In genomic region chr16:53207810-53208752, GRCh38 we compare ENCODE assay signal across 8 cellular contexts.
A peak's percentile ranks its signal among the peaks of the same experiment; 100 is the strongest.
DNase-seq lines count a peak whose midpoint lies in the region; ATAC-seq and TF ChIP-seq lines count a peak whose summit lies in the region.

No MANE protein-coding gene starts in this region.

- H3K9me3 ChIP-seq in BE2C, result no peaks in the 10 kb centered on the region

- H3K36me3 Mint-ChIP-seq in T-helper 1 cell treated with Interleukin-12 subunit alpha and Interleukin-12 subunit beta and Interleukin-4 antibody, amounts not matched to agents 30 μg/mL and 1 μg/mL, for 36 hours (ENCODE audit: low read depth), result peaks cover 2% of the 10 kb centered on the region
- H3K36me3 Mint-ChIP-seq in mesothelial cell of epicardium (peaks cover 11% of the 10 kb centered on the region), type B pancreatic cell (peaks cover 24% of the 10 kb centered on the region)

- H3K27ac ChIP-seq in epithelial cell of prostate, result peak overlapping the region; percentile 70

- peak overlapping the region; percentile 62 for H3K27ac Mint-ChIP-seq in T-helper 1 cell treated with Interleukin-12 subunit alpha and Interleukin-12 subunit beta and Interleukin-4 antibody, amounts not matched to agents 30 μg/mL and 1 μg/mL, for 36 hours
- H3K27ac Mint-ChIP-seq in mesothelial cell of epicardium (peak overlapping the region; percentile 98), type B pancreatic cell (peak overlapping the region; percentile 94)

- H3K36me3 ChIP-seq in BE2C, result peaks cover 12% of the 10 kb centered on the region

- no peaks in the 10 kb centered on the region for H3K27me3 Mint-ChIP-seq in T-helper 1 cell treated with Interleukin-12 subunit alpha and Interleukin-12 subunit beta and Interleukin-4 antibody, amounts not matched to agents 30 μg/mL and 1 μg/mL, for 36 hours (ENCODE audit: low read depth)
- H3K27me3 Mint-ChIP-seq in mesothelial cell of epicardium (ENCODE audit: low read depth) (no peaks in the 10 kb centered on the region), type B pancreatic cell (no peaks in the 10 kb centered on the region)

- H3K4me1 ChIP-seq in BE2C, result peaks cover 7% of the 10 kb centered on the region; the same call in 1 of the 2 replicates

- peak overlapping the region; percentile 92 for H3K4me3 ChIP-seq in BE2C (ENCODE audit: low read depth, low read length)

- H3K4me1 Mint-ChIP-seq in T-helper 1 cell treated with Interleukin-12 subunit alpha and Interleukin-12 subunit beta and Interleukin-4 antibody, amounts not matched to agents 30 μg/mL and 1 μg/mL, for 36 hours (ENCODE audit: low read depth), result peaks cover 11% of the 10 kb centered on the region
- H3K4me1 Mint-ChIP-seq in mesothelial cell of epicardium, result peaks cover 32% of the 10 kb centered on the region
- H3K4me1 Mint-ChIP-seq in type B pancreatic cell (ENCODE audit: unreplicated experiment), result peaks cover 32% of the 10 kb centered on the region

- peak; percentile 71 for TF ChIP-seq CTCF in BE2C (IDR thresholded peaks at IDR 0.05; ENCODE audit: low read depth, low read length)
- no peak for TF ChIP-seq CTCF in mesothelial cell of epicardium (IDR thresholded peaks at IDR 0.05; ENCODE audit: unreplicated experiment)
- TF ChIP-seq CTCF in type B pancreatic cell (conservative IDR thresholded peaks at IDR 0.05), result peak; percentile 81

- DNase-seq in BE2C, result peak; percentile 67
- DNase-seq in NCI-H1694 (lab: John Stamatoyannopoulos, UW), result peak; percentile 90
- DNase-seq in epithelial cell of prostate (ENCODE audit: low read depth, low spot score), result peak; percentile 36
- DNase-seq in mesothelial cell of epicardium (ENCODE audit: low spot score in 2 of 2, unreplicated experiment in 2 of 2), result peak in 1 of 2 experiments; percentile 44
- no peak for DNase-seq in type B pancreatic cell (ENCODE audit: extremely low spot score, unreplicated experiment)

- peak overlapping the region; percentile 63 for H3K4me3 Mint-ChIP-seq in T-helper 1 cell treated with Interleukin-12 subunit alpha and Interleukin-12 subunit beta and Interleukin-4 antibody, amounts not matched to agents 30 μg/mL and 1 μg/mL, for 36 hours
- H3K4me3 Mint-ChIP-seq in mesothelial cell of epicardium (peak overlapping the region; percentile 84), type B pancreatic cell (peak overlapping the region; percentile 94)

- no peaks in the 10 kb centered on the region for H3K27me3 ChIP-seq in BE2C

- no peaks in the 10 kb centered on the region for H3K9me3 Mint-ChIP-seq in T-helper 1 cell treated with Interleukin-12 subunit alpha and Interleukin-12 subunit beta and Interleukin-4 antibody, amounts not matched to agents 30 μg/mL and 1 μg/mL, for 36 hours
- peaks cover 4% of the 10 kb centered on the region for H3K9me3 Mint-ChIP-seq in mesothelial cell of epicardium
- no peaks in the 10 kb centered on the region for H3K9me3 Mint-ChIP-seq in type B pancreatic cell

- ATAC-seq in GM18520 (IDR thresholded peaks at IDR 0.05; ENCODE audit: unreplicated experiment) (peak; percentile 60), HG02970 (IDR thresholded peaks at IDR 0.05; ENCODE audit: low FRiP score, unreplicated experiment) (peak; percentile 61)
